1 cellular context compared by ENCODE assay signal in genomic region chr11:64568041-64568571, GRCh38.
TF ChIP-seq lines count a peak whose summit lies in the region.

No MANE protein-coding gene starts in this region.

TF ChIP-seq in WTC11, 78 proteins besides CTCF, POLR2A, EP300 and RAD21 (continued from another document):
- TF ChIP-seq MLX (CRISPR knock-in tag; IDR thresholded peaks at IDR 0.05) = no peak
